7 cellular contexts compared by ENCODE assay signal in the genomic region with DNA sequence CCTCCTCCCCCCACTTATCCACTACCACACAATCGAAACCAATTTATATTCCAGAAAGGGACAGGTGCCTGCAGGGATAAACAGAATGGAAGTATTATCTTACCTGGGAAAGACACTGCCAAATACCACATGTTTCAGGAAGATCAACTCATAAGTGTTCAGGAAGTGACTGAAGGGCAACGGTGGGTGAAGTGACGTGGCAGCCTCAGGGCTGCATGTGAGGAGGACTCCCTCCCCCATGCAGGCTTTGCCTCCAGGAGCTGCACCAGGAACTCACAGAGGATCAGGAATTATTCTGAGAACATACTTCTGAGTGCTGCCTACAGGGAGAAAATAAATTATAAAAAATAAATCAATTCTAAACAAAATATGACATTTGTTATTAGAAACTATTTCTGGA.
DNase-seq lines count a peak whose midpoint lies in the region; ATAC-seq, FAIRE-seq and TF ChIP-seq lines count a peak whose summit lies in the region.
"Not testable (repeated sequence)": the region's sequence is repeated elsewhere in the genome, so short reads cannot be mapped to it uniquely, and the experiment has no call there.

No MANE protein-coding gene starts in this region.

- BruUV-seq in PC-3 (replicated peaks; lab: Mats Ljungman, UMichigan); GM12878 (replicated peaks; lab: Mats Ljungman, UMichigan): not testable (repeated sequence)

- not testable (repeated sequence) for H3K9me3 Mint-ChIP-seq in activated CD8-positive, alpha-beta memory T cell treated with anti-CD3 and anti-CD28 coated beads, Interleukin-2, amount 10 ng/mL, durations not matched to agents 7 days and 5 days (ENCODE audit: low read depth); stimulated activated memory B cell treated with anti-CD40 and anti-IgM and Interleukin-4, amounts not matched to agents 10 μg/mL and 1 μg/mL and 100 μg/mL, for 72 hours

- H3F3A ChIP-seq in PC-3 (ENCODE audit: low read length, unreplicated experiment), result not testable (repeated sequence)

- H3K9ac ChIP-seq in PC-3 (ENCODE audit: low read length); GM12878 (ENCODE audit: control insufficient read depth, insufficient read depth, low read length): not testable (repeated sequence)

- CTCF ChIA-PET in PC-3 (lab: Charles Lee); activated CD8-positive, alpha-beta memory T cell treated with anti-CD3 and anti-CD28 coated beads, Interleukin-2, amount 10 ng/mL, durations not matched to agents 7 days and 5 days (lab: Charles Lee); GM12878 (lab: Yijun Ruan, JAX): not testable (repeated sequence)

- H3K4me2 ChIP-seq in PC-3 (ENCODE audit: low read length); GM12878 (ENCODE audit: control insufficient read depth, insufficient read depth): not testable (repeated sequence)

- RAD21 ChIA-PET in GM12878 (lab: Charles Lee; ENCODE audit: unreplicated experiment), result not testable (repeated sequence)

- H3K27ac ChIP-seq in PC-3 (ENCODE audit: low read length); GM12878 (ENCODE audit: control insufficient read depth, insufficient read depth); foreskin keratinocyte: not testable (repeated sequence)

- not testable (repeated sequence) for H3K4me3 Mint-ChIP-seq in activated CD8-positive, alpha-beta memory T cell treated with anti-CD3 and anti-CD28 coated beads, Interleukin-2, amount 10 ng/mL, durations not matched to agents 7 days and 5 days; stimulated activated memory B cell treated with anti-CD40 and anti-IgM and Interleukin-4, amounts not matched to agents 10 μg/mL and 1 μg/mL and 100 μg/mL, for 72 hours

- H2AFZ ChIP-seq in PC-3 (ENCODE audit: low read length); GM12878 (ENCODE audit: control insufficient read depth, low read depth, low read length): not testable (repeated sequence)

- not testable (repeated sequence) for H3K4me1 Mint-ChIP-seq in activated CD8-positive, alpha-beta memory T cell treated with anti-CD3 and anti-CD28 coated beads, Interleukin-2, amount 10 ng/mL, durations not matched to agents 7 days and 5 days; stimulated activated memory B cell treated with anti-CD40 and anti-IgM and Interleukin-4, amounts not matched to agents 10 μg/mL and 1 μg/mL and 100 μg/mL, for 72 hours

- not testable (repeated sequence) for H3K27me3 ChIP-seq in PC-3 (ENCODE audit: low read length); GM12878 (replicated peaks in 1 of 2; ENCODE audit: control insufficient read depth in 2 of 2, insufficient read depth in 2 of 2, low read length in 1 of 2); foreskin keratinocyte

- not testable (repeated sequence) for H3K9me3 ChIP-seq in PC-3 (ENCODE audit: low read length); GM12878 (replicated peaks; ENCODE audit: control insufficient read depth, insufficient read depth, low read length)

- ATAC-seq in GM18858 (IDR thresholded peaks at IDR 0.05; ENCODE audit: unreplicated experiment) (peak; percentile 50), HG03469 (IDR thresholded peaks at IDR 0.05; ENCODE audit: unreplicated experiment) (peak; percentile 56), PC-3 (peak; percentile 84), GM12878 (peak; percentile 29; the same call in 1 of the 3 replicates), foreskin keratinocyte (peak; percentile 95)
- peak; percentile 31 for ATAC-seq in activated CD8-positive, alpha-beta memory T cell treated with anti-CD3 and anti-CD28 coated beads, Interleukin-2, amount 10 ng/mL, durations not matched to agents 7 days and 5 days
- ATAC-seq in stimulated activated memory B cell treated with anti-CD40 and anti-IgM and Interleukin-4, amounts not matched to agents 10 μg/mL and 1 μg/mL and 100 μg/mL, for 72 hours, result peak; percentile 40

- not testable (repeated sequence) for TF ChIP-seq CTCF in PC-3 (conservative IDR thresholded peaks at IDR 0.05; ENCODE audit: low read depth, low read length); GM12878 (IDR thresholded peaks at IDR 0.05 in 2 of 3, conservative IDR thresholded peaks at IDR 0.05 in 1 of 3; ENCODE audit: control insufficient read depth in 2 of 3, extremely low read depth in 1 of 3, insufficient read depth in 1 of 3, low read depth in 3 of 3, low read length in 3 of 3); foreskin keratinocyte (conservative IDR thresholded peaks at IDR 0.05)

- not testable (repeated sequence) for TF ChIP-seq POLR2A in GM12878 (IDR thresholded peaks at IDR 0.05; ENCODE audit: low read depth, low read length)

- SMC1A ChIA-PET in GM12878 (lab: Charles Lee; ENCODE audit: uncharacterized antibody, unreplicated experiment), result not testable (repeated sequence)

- in situ Hi-C loops in GM12878 (cut with MboI), result not testable (repeated sequence)

- not testable (repeated sequence) for H3K27ac Mint-ChIP-seq in activated CD8-positive, alpha-beta memory T cell treated with anti-CD3 and anti-CD28 coated beads, Interleukin-2, amount 10 ng/mL, durations not matched to agents 7 days and 5 days; stimulated activated memory B cell treated with anti-CD40 and anti-IgM and Interleukin-4, amounts not matched to agents 10 μg/mL and 1 μg/mL and 100 μg/mL, for 72 hours

- not testable (repeated sequence) for H3K9me2 ChIP-seq in PC-3 (replicated peaks; ENCODE audit: low read length)

- not testable (repeated sequence) for TF ChIP-seq EP300 in GM12878 (IDR thresholded peaks at IDR 0.05; ENCODE audit: borderline replicate concordance in 1 of 2, control insufficient read depth in 1 of 2, low read depth in 2 of 2, low read length in 2 of 2)

- H3K36me3 ChIP-seq in PC-3 (ENCODE audit: low read depth, low read length); GM12878 (ENCODE audit: control insufficient read depth in 2 of 2, insufficient read depth in 2 of 2, low read length in 1 of 2): not testable (repeated sequence)

- not testable (repeated sequence) for DNase-seq in PC-3; activated CD8-positive, alpha-beta memory T cell treated with anti-CD3 and anti-CD28 coated beads, Interleukin-2, amount 10 ng/mL, durations not matched to agents 7 days and 5 days; GM12878 (ENCODE audit: low read depth, low spot score); foreskin keratinocyte

- not testable (repeated sequence) for H3K4me1 ChIP-seq in PC-3 (ENCODE audit: insufficient read depth, low read length); GM12878 (ENCODE audit: control insufficient read depth, insufficient read depth, low read length); foreskin keratinocyte

- no CpG with 5 or more reads among the region's 3 CpGs for WGBS in GM12878 (ENCODE audit: insufficient coverage, insufficient replicate concordance, low lambda C conversion rate, missing lambda C conversion rate)

- POLR2A ChIA-PET in PC-3 (lab: Charles Lee; ENCODE audit: unreplicated experiment); GM12878 (lab: Charles Lee): not testable (repeated sequence)

- H3K36me3 Mint-ChIP-seq in activated CD8-positive, alpha-beta memory T cell treated with anti-CD3 and anti-CD28 coated beads, Interleukin-2, amount 10 ng/mL, durations not matched to agents 7 days and 5 days; stimulated activated memory B cell treated with anti-CD40 and anti-IgM and Interleukin-4, amounts not matched to agents 10 μg/mL and 1 μg/mL and 100 μg/mL, for 72 hours: not testable (repeated sequence)

- FAIRE-seq in GM12878 (lab: Jason Lieb, UNC), result not testable (repeated sequence)

- intact Hi-C loops in PC-3 (cut with micrococcal nuclease); GM12878 (cut with micrococcal nuclease; ENCODE audit: unreplicated experiment): not testable (repeated sequence)

- TF ChIP-seq RAD21 in GM12878 (IDR thresholded peaks at IDR 0.05; ENCODE audit: insufficient read depth, low read depth, low read length), result not testable (repeated sequence)

- H4K20me1 ChIP-seq in PC-3 (ENCODE audit: low read length); GM12878 (ENCODE audit: control insufficient read depth, insufficient read depth): not testable (repeated sequence)

- H3K27me3 Mint-ChIP-seq in activated CD8-positive, alpha-beta memory T cell treated with anti-CD3 and anti-CD28 coated beads, Interleukin-2, amount 10 ng/mL, durations not matched to agents 7 days and 5 days; stimulated activated memory B cell treated with anti-CD40 and anti-IgM and Interleukin-4, amounts not matched to agents 10 μg/mL and 1 μg/mL and 100 μg/mL, for 72 hours: not testable (repeated sequence)

- H3K4me3 ChIP-seq in PC-3 (ENCODE audit: low read length); GM12878: not testable (repeated sequence)

- not testable (repeated sequence) for H3K79me2 ChIP-seq in PC-3 (ENCODE audit: low read length); GM12878 (ENCODE audit: control insufficient read depth, insufficient read depth, low read length)

Comparison
In these comparisons a context has a peak if more than half of its experiments do, and no peak if none do; other contexts are left out.
1. ATAC-seq: peak in every context shown above with its lines; median percentile 95 in foreskin keratinocyte; 84 in PC-3; 56 in HG03469; 50 in GM18858; 40 in stimulated activated memory B cell treated with anti-CD40 and anti-IgM and Interleukin-4, amounts not matched to agents 10 μg/mL and 1 μg/mL and 100 μg/mL, for 72 hours; 31 in activated CD8-positive, alpha-beta memory T cell treated with anti-CD3 and anti-CD28 coated beads, Interleukin-2, amount 10 ng/mL, durations not matched to agents 7 days and 5 days; 29 in GM12878.